ENCODE assay signal across 1 cellular context in the genomic region with DNA sequence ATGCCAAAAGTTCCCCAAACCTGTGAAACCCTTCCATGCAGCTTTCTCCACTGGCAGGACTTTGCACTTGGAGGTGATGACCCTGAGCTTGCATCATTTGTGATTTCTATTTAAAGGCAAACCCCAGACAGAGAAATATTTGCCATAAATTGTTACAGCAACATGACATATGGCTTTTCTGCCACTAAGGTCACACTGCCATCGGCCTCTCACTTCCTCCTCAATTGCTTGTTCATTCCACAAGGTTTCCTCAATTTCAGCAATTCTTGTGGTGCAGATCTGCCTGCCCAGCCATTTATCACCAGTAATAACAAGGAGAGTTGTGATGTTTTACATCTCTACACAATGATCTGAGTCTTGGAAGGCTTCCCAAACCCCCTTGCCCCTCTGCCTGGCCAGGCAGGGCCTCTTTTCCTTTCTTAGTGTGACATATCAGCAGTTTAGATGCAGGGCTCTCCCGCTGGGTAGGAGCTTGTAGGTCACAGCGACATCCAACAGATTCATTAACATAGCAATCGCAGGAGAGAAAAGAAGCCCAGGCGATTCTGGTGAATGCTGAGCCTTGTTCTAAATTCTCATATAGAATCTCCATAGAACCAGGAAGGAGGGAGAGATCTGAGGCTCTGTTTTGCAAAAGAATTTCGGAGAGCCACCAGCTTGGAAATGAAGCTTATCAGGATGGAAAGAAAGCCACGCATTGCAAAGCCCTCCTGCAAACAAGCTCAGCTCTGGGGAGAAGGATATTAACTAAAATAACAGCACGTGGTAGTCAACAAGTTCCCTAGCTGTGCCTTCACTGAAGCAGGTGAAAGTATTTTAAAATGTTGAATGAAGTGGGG.
TF ChIP-seq lines count a peak whose summit lies in the region.

No MANE protein-coding gene starts in this region.

TF ChIP-seq in GM23338, 12 proteins besides CTCF, POLR2A, EP300 and RAD21 (continued from another document):
- TF ChIP-seq, protein P1, sequence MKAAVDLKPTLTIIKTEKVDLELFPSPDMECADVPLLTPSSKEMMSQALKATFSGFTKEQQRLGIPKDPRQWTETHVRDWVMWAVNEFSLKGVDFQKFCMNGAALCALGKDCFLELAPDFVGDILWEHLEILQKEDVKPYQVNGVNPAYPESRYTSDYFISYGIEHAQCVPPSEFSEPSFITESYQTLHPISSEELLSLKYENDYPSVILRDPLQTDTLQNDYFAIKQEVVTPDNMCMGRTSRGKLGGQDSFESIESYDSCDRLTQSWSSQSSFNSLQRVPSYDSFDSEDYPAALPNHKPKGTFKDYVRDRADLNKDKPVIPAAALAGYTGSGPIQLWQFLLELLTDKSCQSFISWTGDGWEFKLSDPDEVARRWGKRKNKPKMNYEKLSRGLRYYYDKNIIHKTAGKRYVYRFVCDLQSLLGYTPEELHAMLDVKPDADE (IDR thresholded peaks at IDR 0.05), result no peak; the same call in 1 of the 2 replicates
- peak; percentile 44 for TF ChIP-seq CREB1 (CRISPR knock-in tag; IDR thresholded peaks at IDR 0.05; ENCODE audit: low read depth)
TF ChIP-seq in GM23338: peak in this region for 6.
